8 cellular contexts compared by ENCODE assay signal in the genomic region with DNA sequence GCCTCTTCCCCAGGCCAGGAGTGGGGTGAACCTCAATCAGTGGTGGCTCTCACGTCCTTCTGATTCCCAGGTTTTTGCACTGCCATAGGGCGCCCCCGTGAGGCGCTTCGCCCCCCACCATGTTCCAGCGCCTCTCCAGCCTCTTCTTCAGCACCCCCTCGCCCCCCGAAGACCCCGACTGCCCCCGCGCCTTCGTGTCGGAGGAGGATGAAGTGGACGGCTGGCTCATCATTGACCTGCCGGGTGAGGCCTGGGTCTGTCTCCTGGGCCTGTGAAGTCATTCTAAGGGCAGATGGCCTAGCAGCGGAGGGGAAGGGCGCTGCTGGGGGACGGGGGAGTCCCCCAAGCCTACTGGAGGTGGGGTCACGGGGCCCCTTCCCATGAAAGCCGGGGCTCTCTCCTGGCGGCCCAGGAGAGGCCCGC. TPM values are rescaled to one million over a fixed set of nuclear protein-coding genes. Genes with fewer than 3 reads are reported as not detected.
DNase-seq lines count a peak whose midpoint lies in the region; ATAC-seq and TF ChIP-seq lines count a peak whose summit lies in the region.

No MANE protein-coding gene starts in this region.

- peak overlapping the region; percentile 92 to 99 (median 97) for H3K4me2 ChIP-seq in BLaER1 treated with 17β-estradiol and CSF1 and Interleukin-3, amounts not matched to agents 10 nM and 100 nM

- H4K20me1 ChIP-seq in BLaER1 treated with 17β-estradiol and CSF1 and Interleukin-3, amounts not matched to agents 10 nM and 100 nM: peaks cover 20 to 56% (median 24%) of the 10 kb centered on the region in 11 experiments; a peak in 19 of 22 replicates

- H3K27ac ChIP-seq in BLaER1 treated with 17β-estradiol and CSF1 and Interleukin-3, amounts not matched to agents 10 nM and 100 nM: peak overlapping the region in 10 of 11 experiments; percentile 78 to 89 (median 84); a peak in 19 of 22 replicates
- H3K27ac ChIP-seq in VCaP (peak overlapping the region; percentile 92), left lung (peak overlapping the region; percentile 76 to 89)

- H3K36me3 ChIP-seq in BLaER1 treated with 17β-estradiol and CSF1 and Interleukin-3, amounts not matched to agents 10 nM and 100 nM: peaks cover 9 to 25% (median 16%) of the 10 kb centered on the region in 11 experiments; a peak in 19 of 22 replicates
- H3K36me3 ChIP-seq in MG63 (no peaks in the 10 kb centered on the region), left lung (peaks cover 0 to 12% of the 10 kb centered on the region in 2 donors)

- peaks cover 54 to 77% (median 64%) of the 10 kb centered on the region in 10 experiments for H3K4me1 ChIP-seq in BLaER1 treated with 17β-estradiol and CSF1 and Interleukin-3, amounts not matched to agents 10 nM and 100 nM
- peaks cover 9 to 52% of the 10 kb centered on the region in 2 donors for H3K4me1 ChIP-seq in left lung

- DNase-seq in MG63: no peak
- DNase-seq in cerebellar cortex (ENCODE audit: low spot score): peak; percentile 50
- peak; percentile 51 to 86 for DNase-seq in left lung
- DNase-seq in stimulated activated CD4-positive, alpha-beta T cell treated with anti-CD3 and anti-CD28 coated beads, Interleukin-4, amount 100 ng/mL, for 48 hours (ENCODE audit: low read depth in 2 of 2): peak; percentile 45 to 47

- ATAC-seq in GM19455 (IDR thresholded peaks at IDR 0.05; ENCODE audit: unreplicated experiment) (peak; percentile 24), left lung (peak; percentile 4), GM19328 (IDR thresholded peaks at IDR 0.05; ENCODE audit: unreplicated experiment) (no peak)

- no peaks in the 10 kb centered on the region for H3K9me3 ChIP-seq in BLaER1 treated with 17β-estradiol and CSF1 and Interleukin-3, amounts not matched to agents 10 nM and 100 nM (replicated peaks in 1 of 11)
- H3K9me3 ChIP-seq in MG63 (no peaks in the 10 kb centered on the region), left lung (no peaks in the 10 kb centered on the region)

- H3K4me3 ChIP-seq in BLaER1 treated with 17β-estradiol and CSF1 and Interleukin-3, amounts not matched to agents 10 nM and 100 nM: peak overlapping the region; percentile 65 to 81 (median 73)
- 0 out of 2 replicates have a peak overlapping the region, but pooled peaks have one; percentile 54 for H3K4me3 ChIP-seq in MG63
- peak overlapping the region; percentile 78 to 87 for H3K4me3 ChIP-seq in left lung

- intact Hi-C loops in left lung (cut with DNase I): loop anchor here in 1 of 2 donors (10.0 kb wide), 1 partner anchor 174 kb away; no protein-coding TSS in a partner anchor

- H3K9ac ChIP-seq in BLaER1 treated with 17β-estradiol and CSF1 and Interleukin-3, amounts not matched to agents 10 nM and 100 nM: peak overlapping the region; percentile 79 to 92 (median 85)

- H3K27me3 ChIP-seq in BLaER1 treated with 17β-estradiol and CSF1 and Interleukin-3, amounts not matched to agents 10 nM and 100 nM: peaks cover 0 to 10% (median 7%) of the 10 kb centered on the region in 11 experiments; a peak in 9 of 22 replicates
- no peaks in the 10 kb centered on the region for H3K27me3 ChIP-seq in MG63
- peaks cover 0 to 4% of the 10 kb centered on the region in 2 donors for H3K27me3 ChIP-seq in left lung

- peak; percentile 68 for TF ChIP-seq CTCF in VCaP (conservative IDR thresholded peaks at IDR 0.05)
- peak; percentile 33 to 47 for TF ChIP-seq CTCF in left lung (IDR thresholded peaks at IDR 0.05)

RNA-seq across cellular contexts. Expression of a gene that starts 4.5 kb away (rescaled TPM):
- 0.20 TPM in 1 of 2 replicates, not detected in the other for total RNA-seq in MG63 (2014; rRNA removed; shearing (Covaris generic); ENCODE audit: low replicate concordance)
- total RNA-seq in left lung: 10 to 100 TPM; 13.2 to 41.5 TPM

RNA-seq across cellular contexts. Expression of a gene that starts 31.7 kb away (rescaled TPM):
- total RNA-seq in MG63 (2014; rRNA removed; shearing (Covaris generic); ENCODE audit: low replicate concordance): 19.4 and 28.2 TPM in 2 replicates
- 10 to 100 TPM; 17.0 to 18.9 TPM for total RNA-seq in left lung

Comparison
In these comparisons a context has a peak if more than half of its experiments do, and no peak if none do; other contexts are left out.
1. RNA of a gene that starts 4.5 kb away (total RNA-seq): 13.2 to 41.5 TPM in left lung; 0.20 TPM in MG63; every median in the first group is over 10 times any median in the second.
2. Peak in every context shown above with its lines, with median percentiles within 50 percentile points of each other: H3K27ac ChIP-seq and H3K4me3 ChIP-seq.